Comparison of ENCODE assay signal across 8 cellular contexts in the genomic region with DNA sequence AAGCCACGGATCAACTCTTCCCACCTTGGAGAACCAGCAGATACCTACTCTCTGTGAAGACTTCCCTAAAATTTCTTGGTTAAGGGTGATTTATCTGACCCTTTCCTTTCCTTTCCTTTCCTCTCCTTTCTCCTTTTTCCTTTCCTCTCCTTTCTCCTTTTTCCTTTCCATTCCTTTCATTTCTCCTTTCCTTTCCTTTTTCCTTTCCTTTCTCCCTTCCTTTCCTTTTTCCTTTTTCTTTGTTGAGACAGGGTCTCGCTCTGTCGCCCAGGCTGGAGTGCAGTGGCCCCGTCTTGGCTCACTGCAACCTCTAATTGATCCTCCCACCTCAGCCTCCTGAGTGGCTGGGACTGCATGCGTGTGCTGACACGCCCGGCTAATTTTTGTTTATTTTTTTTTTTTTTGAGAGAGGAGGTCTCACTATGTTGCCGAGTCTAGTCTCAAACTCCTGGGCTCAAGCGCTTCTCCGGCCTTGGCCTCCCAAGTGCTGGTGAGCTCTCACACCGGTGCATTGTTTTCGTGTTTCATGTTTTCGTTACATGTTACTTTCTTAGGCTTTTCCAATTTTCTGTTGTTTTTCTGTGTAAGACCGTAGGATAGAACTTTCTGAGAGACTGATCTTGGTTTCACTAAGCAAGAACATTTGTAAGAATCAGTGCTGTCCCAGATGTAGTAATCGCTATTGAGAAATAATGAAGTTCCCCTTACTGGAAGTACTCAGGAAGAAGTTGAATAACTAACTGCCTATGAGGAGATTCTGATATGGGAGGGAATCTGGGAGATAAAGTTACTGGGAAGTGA. TPM values are rescaled to one million over a fixed set of nuclear protein-coding genes. Genes with fewer than 3 reads are reported as not detected.
DNase-seq lines count a peak whose midpoint lies in the region; ATAC-seq and TF ChIP-seq lines count a peak whose summit lies in the region.

No MANE protein-coding gene starts in this region.

- peaks cover 52% of the 10 kb centered on the region for H3K36me3 Mint-ChIP-seq in Caco-2 (ENCODE audit: insufficient read depth, unreplicated experiment)
- H3K36me3 Mint-ChIP-seq in activated naive CD8-positive, alpha-beta T cell treated with anti-CD3 and anti-CD28 coated beads, Interleukin-2, amount 50 U/mL, for 24 hours (ENCODE audit: low read depth) = peaks cover 41% of the 10 kb centered on the region
- H3K36me3 Mint-ChIP-seq in stimulated activated memory B cell treated with anti-CD40 and anti-IgM and Interleukin-4, amounts not matched to agents 10 μg/mL and 1 μg/mL and 100 μg/mL, for 72 hours = peaks cover 30% of the 10 kb centered on the region

- no TSS peak for BruUV-seq in Caco-2 (replicated peaks; lab: Mats Ljungman, UMichigan)

- H3K27me3 Mint-ChIP-seq in Caco-2 (ENCODE audit: insufficient read depth, unreplicated experiment) = no peaks in the 10 kb centered on the region
- no peaks in the 10 kb centered on the region for H3K27me3 Mint-ChIP-seq in activated naive CD8-positive, alpha-beta T cell treated with anti-CD3 and anti-CD28 coated beads, Interleukin-2, amount 50 U/mL, for 24 hours
- no peaks in the 10 kb centered on the region for H3K27me3 Mint-ChIP-seq in stimulated activated memory B cell treated with anti-CD40 and anti-IgM and Interleukin-4, amounts not matched to agents 10 μg/mL and 1 μg/mL and 100 μg/mL, for 72 hours

- peaks cover 24% of the 10 kb centered on the region for H3K4me1 Mint-ChIP-seq in Caco-2 (ENCODE audit: low read depth, unreplicated experiment)
- H3K4me1 Mint-ChIP-seq in activated naive CD8-positive, alpha-beta T cell treated with anti-CD3 and anti-CD28 coated beads, Interleukin-2, amount 50 U/mL, for 24 hours = peaks cover 42% of the 10 kb centered on the region
- peaks cover 38% of the 10 kb centered on the region for H3K4me1 Mint-ChIP-seq in stimulated activated memory B cell treated with anti-CD40 and anti-IgM and Interleukin-4, amounts not matched to agents 10 μg/mL and 1 μg/mL and 100 μg/mL, for 72 hours

- H3K4me3 Mint-ChIP-seq in Caco-2 (ENCODE audit: unreplicated experiment) = peak overlapping the region; percentile 91
- H3K4me3 Mint-ChIP-seq in activated naive CD8-positive, alpha-beta T cell treated with anti-CD3 and anti-CD28 coated beads, Interleukin-2, amount 50 U/mL, for 24 hours = peak overlapping the region; percentile 97
- peak overlapping the region; percentile 90 for H3K4me3 Mint-ChIP-seq in stimulated activated memory B cell treated with anti-CD40 and anti-IgM and Interleukin-4, amounts not matched to agents 10 μg/mL and 1 μg/mL and 100 μg/mL, for 72 hours

- H3K9ac ChIP-seq in HUES64 (ENCODE audit: low read depth, low read length) = peak overlapping the region; percentile 89
- H3K9ac ChIP-seq in iPS-20b (ENCODE audit: low read depth, low read length) = peak overlapping the region; percentile 93

- H3K27me3 ChIP-seq in Caco-2 (replicated peaks; ENCODE audit: control insufficient read depth, insufficient read depth, low read length) (no peaks in the 10 kb centered on the region), HUES64 (ENCODE audit: insufficient read depth, low read length) (no peaks in the 10 kb centered on the region), iPS-20b (ENCODE audit: insufficient read depth, low read length) (no peaks in the 10 kb centered on the region)

- POLR2A ChIA-PET in Caco-2 (lab: Charles Lee) = interaction anchor here (0.6 kb wide), 1 partner anchor 149 kb away, joined by 3 read pairs; no protein-coding TSS in a partner anchor

- intact Hi-C loops in Caco-2 (cut with micrococcal nuclease; ENCODE audit: unreplicated experiment) = no loop called here

- CTCF ChIA-PET in Caco-2 (lab: Charles Lee) = interaction anchor here (0.7 kb wide), 1 partner anchor 70 kb away, joined by 3 read pairs; no protein-coding TSS in a partner anchor

- peak overlapping the region; percentile 91 for H3K27ac Mint-ChIP-seq in Caco-2 (ENCODE audit: unreplicated experiment)
- peak overlapping the region; percentile 82 for H3K27ac Mint-ChIP-seq in activated naive CD8-positive, alpha-beta T cell treated with anti-CD3 and anti-CD28 coated beads, Interleukin-2, amount 50 U/mL, for 24 hours
- peak overlapping the region; percentile 95 for H3K27ac Mint-ChIP-seq in stimulated activated memory B cell treated with anti-CD40 and anti-IgM and Interleukin-4, amounts not matched to agents 10 μg/mL and 1 μg/mL and 100 μg/mL, for 72 hours

- H3K9me3 ChIP-seq in Caco-2 = no peaks in the 10 kb centered on the region
- H3K9me3 ChIP-seq in HUES64 (ENCODE audit: insufficient read depth, low read depth, low read length) = no peaks in the 10 kb centered on the region
- H3K9me3 ChIP-seq in iPS-20b (ENCODE audit: insufficient read depth, low read depth, low read length) = no peaks in the 10 kb centered on the region

- H3K27ac ChIP-seq in HUES64 (ENCODE audit: low read depth, low read length) (no peak overlapping the region), iPS-20b (ENCODE audit: low read length) (no peak overlapping the region)

- no peaks in the 10 kb centered on the region for H3K9me3 Mint-ChIP-seq in Caco-2 (ENCODE audit: unreplicated experiment)
- H3K9me3 Mint-ChIP-seq in activated naive CD8-positive, alpha-beta T cell treated with anti-CD3 and anti-CD28 coated beads, Interleukin-2, amount 50 U/mL, for 24 hours = no peaks in the 10 kb centered on the region
- no peaks in the 10 kb centered on the region for H3K9me3 Mint-ChIP-seq in stimulated activated memory B cell treated with anti-CD40 and anti-IgM and Interleukin-4, amounts not matched to agents 10 μg/mL and 1 μg/mL and 100 μg/mL, for 72 hours

- WGBS in HUES64 = 17% methylated on average over 15 of the region's 15 CpGs

- no peak for DNase-seq in Caco-2
- DNase-seq in activated naive CD8-positive, alpha-beta T cell treated with anti-CD3 and anti-CD28 coated beads, Interleukin-2, amount 50 U/mL, for 24 hours = no peak
- DNase-seq in SHP77 treated with DMSO at 0.1 percent for 48 hours (lab: John Stamatoyannopoulos, UW) = no peak

- no peak for ATAC-seq in activated naive CD8-positive, alpha-beta T cell treated with anti-CD3 and anti-CD28 coated beads, Interleukin-2, amount 50 U/mL, for 24 hours
- no peak for ATAC-seq in stimulated activated memory B cell treated with anti-CD40 and anti-IgM and Interleukin-4, amounts not matched to agents 10 μg/mL and 1 μg/mL and 100 μg/mL, for 72 hours
- ATAC-seq in HG03469 (IDR thresholded peaks at IDR 0.05; ENCODE audit: unreplicated experiment) (no peak), HG03432 (IDR thresholded peaks at IDR 0.05; ENCODE audit: unreplicated experiment) (no peak)

- H3K4me3 ChIP-seq in Caco-2 (ENCODE audit: low read depth, low read length) (peak overlapping the region; percentile 89), HUES64 (ENCODE audit: low read length) (peak overlapping the region; percentile 95), iPS-20b (ENCODE audit: low read length) (peak overlapping the region; percentile 99)

- H3K4me1 ChIP-seq in Caco-2 (peaks cover 12% of the 10 kb centered on the region; the same call in 1 of the 2 replicates), HUES64 (ENCODE audit: insufficient read depth, low read length) (peaks cover 11% of the 10 kb centered on the region), iPS-20b (ENCODE audit: insufficient read depth, low read length) (peaks cover 16% of the 10 kb centered on the region; the same call in 1 of the 2 replicates)

- H3K36me3 ChIP-seq in Caco-2 (ENCODE audit: control insufficient read depth, insufficient read depth, low read length) (no peaks in the 10 kb centered on the region), HUES64 (ENCODE audit: insufficient read depth, low read length) (peaks cover 32% of the 10 kb centered on the region), iPS-20b (ENCODE audit: insufficient read depth, low read depth, low read length) (peaks cover 29% of the 10 kb centered on the region)

- no peak for TF ChIP-seq CTCF in Caco-2 (IDR thresholded peaks at IDR 0.05; ENCODE audit: insufficient read depth in 1 of 2, low read depth in 1 of 2, low read length in 1 of 2, severe bottlenecking in 1 of 2, unreplicated experiment in 1 of 2)

RNA-seq across cellular contexts. Expression of a gene that starts 2.0 kb away (rescaled TPM):
- total RNA-seq in Caco-2 (2022) = 90.4 and 91.9 TPM in 2 replicates
- 57.2 TPM for polyA plus RNA-seq in HUES64 (2013, experiment 1 of 2)
- polyA plus RNA-seq in HUES64 (2013, experiment 2 of 2) = 55.2 TPM

RNA-seq across cellular contexts. Expression of a gene that starts 51.7 kb away (rescaled TPM):
- total RNA-seq in Caco-2 (2022) = 22.6 and 26.9 TPM in 2 replicates
- 23.6 TPM for polyA plus RNA-seq in HUES64 (2013, experiment 1 of 2)
- polyA plus RNA-seq in HUES64 (2013, experiment 2 of 2) = 23.1 TPM
